19 cellular contexts compared by ENCODE assay signal in genomic region chr5:96318569-96319100, GRCh38.
DNase-seq lines count a peak whose midpoint lies in the region; ATAC-seq, FAIRE-seq and TF ChIP-seq lines count a peak whose summit lies in the region.
"Had no signal": no experiment of that assay in that cellular context is flagged by ENCODE, and none has a peak within 500 bp of the region (broad histone marks: within the 10 kb centered on the region; RNA-seq: fewer than 3 reads in every experiment).

No MANE protein-coding gene starts in this region.

- intact Hi-C loops in endothelial cell of umbilical vein (cut with micrococcal nuclease), result no loop called here

- dilution Hi-C loops in endothelial cell of umbilical vein (cut with MboI; ENCODE audit: extremely low pct_ligation_motif_present, low sequenced_read_pairs), result no loop called here

- no peaks in the 10 kb centered on the region for H3K9me1 ChIP-seq in endothelial cell of umbilical vein (replicated peaks; ENCODE audit: control insufficient read depth, extremely low read depth, insufficient read depth, low read length)

- TF ChIP-seq POLR2A in endothelial cell of umbilical vein (IDR thresholded peaks at IDR 0.05; ENCODE audit: low read depth, low read length), result no peak

- H3K9ac ChIP-seq in endothelial cell of umbilical vein (replicated peaks; ENCODE audit: extremely low read depth, insufficient read depth, low read length), result no peak overlapping the region

- peaks cover 4% of the 10 kb centered on the region; the same call in 1 of the 2 replicates for H3K4me1 Mint-ChIP-seq in WTC11

- TF ChIP-seq CTCF in LNCaP clone FGC (IDR thresholded peaks at IDR 0.05; ENCODE audit: control insufficient read depth, extremely low read depth, insufficient read depth), result no peak
- TF ChIP-seq CTCF in endothelial cell of umbilical vein (IDR thresholded peaks at IDR 0.05; ENCODE audit: extremely low read depth in 1 of 2, insufficient read depth in 1 of 2, low read depth in 1 of 2, low read length in 2 of 2), result no peak
- TF ChIP-seq CTCF in foreskin keratinocyte (conservative IDR thresholded peaks at IDR 0.05), result no peak
- no peak for TF ChIP-seq CTCF in WTC11 (IDR thresholded peaks at IDR 0.05)

- no peaks in the 10 kb centered on the region for H3K4me1 ChIP-seq in endothelial cell of umbilical vein (ENCODE audit: control insufficient read depth, extremely low read depth, insufficient read depth, low read length)
- peaks cover 18% of the 10 kb centered on the region for H3K4me1 ChIP-seq in foreskin keratinocyte
- H3K4me1 ChIP-seq: SJSA1 had no signal

- H3K4me2 ChIP-seq in endothelial cell of umbilical vein (ENCODE audit: insufficient read depth, low read length), result no peak overlapping the region

- H3K79me2 ChIP-seq in endothelial cell of umbilical vein (ENCODE audit: control insufficient read depth, insufficient read depth, low read length), result no peaks in the 10 kb centered on the region

- no TSS peak for BruUV-seq in endothelial cell of umbilical vein (replicated peaks; lab: Mats Ljungman, UMichigan)

- POLR2A ChIA-PET in endothelial cell of umbilical vein (lab: Charles Lee) (no interaction called here), WTC11 (lab: Charles Lee) (no interaction called here)

- no peaks in the 10 kb centered on the region for H3K36me3 ChIP-seq in endothelial cell of umbilical vein (ENCODE audit: control insufficient read depth in 2 of 2, extremely low read depth in 1 of 2, insufficient read depth in 2 of 2, low read length in 2 of 2)
- H3K36me3 ChIP-seq: BE2C, Peyer's patch, SJSA1 had no signal

- no peak for FAIRE-seq in endothelial cell of umbilical vein (lab: Jason Lieb, UNC)
- FAIRE-seq: GM18507, H1 had no signal

- H3K4me3 Mint-ChIP-seq in WTC11, result no peak overlapping the region
- H3K4me3 Mint-ChIP-seq: IgD-negative memory B cell; T-helper 1 cell treated with Interleukin-12 subunit alpha and Interleukin-12 subunit beta and Interleukin-4 antibody, amounts not matched to agents 30 μg/mL and 1 μg/mL, for 36 hours had no signal

- no peak for ATAC-seq in foreskin keratinocyte
- ATAC-seq in WTC11, result no peak

- H3K27ac ChIP-seq in endothelial cell of umbilical vein (ENCODE audit: insufficient read depth, low read depth, low read length), result no peak overlapping the region
- no peak overlapping the region for H3K27ac ChIP-seq in foreskin keratinocyte
- H3K27ac ChIP-seq: Peyer's patch, SJSA1 had no signal

- no peaks in the 10 kb centered on the region for H3K9me3 Mint-ChIP-seq in WTC11
- H3K9me3 Mint-ChIP-seq: T-helper 1 cell treated with Interleukin-12 subunit alpha and Interleukin-12 subunit beta and Interleukin-4 antibody, amounts not matched to agents 30 μg/mL and 1 μg/mL, for 36 hours had no signal

- H3K27me3 Mint-ChIP-seq in WTC11 (ENCODE audit: low read depth), result no peaks in the 10 kb centered on the region

- no peak overlapping the region for H2AFZ ChIP-seq in endothelial cell of umbilical vein (ENCODE audit: low read depth, low read length)

- H3K4me3 ChIP-seq in LNCaP clone FGC (ENCODE audit: low read depth, low read length), result no peak overlapping the region
- no peak overlapping the region for H3K4me3 ChIP-seq in endothelial cell of umbilical vein (replicated peaks in 1 of 3; ENCODE audit: insufficient read depth in 1 of 3, low read depth in 1 of 3, low read length in 3 of 3)
- H3K4me3 ChIP-seq: Peyer's patch, SJSA1 had no signal

- H3K9me3 ChIP-seq in endothelial cell of umbilical vein (replicated peaks; ENCODE audit: control insufficient read depth, insufficient read depth, low read length), result no peaks in the 10 kb centered on the region
- H3K9me3 ChIP-seq: BE2C, Peyer's patch, SJSA1 had no signal

- H4K20me1 ChIP-seq in endothelial cell of umbilical vein (replicated peaks; ENCODE audit: control insufficient read depth, extremely low read depth, insufficient read depth, low read length), result no peaks in the 10 kb centered on the region

- DNase-seq in DMS53 (lab: John Stamatoyannopoulos, UW), result peak; percentile 76
- DNase-seq in LNCaP clone FGC (ENCODE audit: low read depth), result peak; percentile 51
- peak; percentile 85 for DNase-seq in NCI-H69 (lab: John Stamatoyannopoulos, UW)
- DNase-seq in endothelial cell of umbilical vein (ENCODE audit: low read depth, low spot score), result peak; percentile 33
- DNase-seq in activated T-cell treated with anti-CD3 and anti-CD28 coated beads, Interleukin-2, amount 50 U/mL, for 1 hour, result no peak
- no peak for DNase-seq in foreskin keratinocyte
- no peak for DNase-seq in WTC11 (ENCODE audit: low spot score)
- DNase-seq: BE2C, GDM1, NCI-H1417 treated with DMSO at 0.1 percent for 48 hours, NCI-H187, NCI-H226, NCI-H748 treated with DMSO at 0.1 percent for 48 hours, Peyer's patch had no signal

- no peaks in the 10 kb centered on the region for H3K27me3 ChIP-seq in endothelial cell of umbilical vein (ENCODE audit: control insufficient read depth in 2 of 2, insufficient read depth in 2 of 2, low read length in 2 of 2)
- H3K27me3 ChIP-seq in foreskin keratinocyte, result no peaks in the 10 kb centered on the region
- H3K27me3 ChIP-seq: BE2C, Peyer's patch, SJSA1 had no signal

- H3K27ac Mint-ChIP-seq in WTC11, result no peak overlapping the region
- H3K27ac Mint-ChIP-seq: IgD-negative memory B cell; T-helper 1 cell treated with Interleukin-12 subunit alpha and Interleukin-12 subunit beta and Interleukin-4 antibody, amounts not matched to agents 30 μg/mL and 1 μg/mL, for 36 hours had no signal

- CTCF ChIA-PET in endothelial cell of umbilical vein (lab: Charles Lee), result interaction anchor here (1.7 to 1.9 kb wide), 2 partner anchors 12 to 426 kb away, joined by 4 read pairs; no protein-coding TSS in a partner anchor
- CTCF ChIA-PET in WTC11 (lab: Charles Lee), result no interaction called here

- H3K36me3 Mint-ChIP-seq in WTC11, result no peaks in the 10 kb centered on the region

TF ChIP-seq in endothelial cell of umbilical vein, 7 proteins besides CTCF, POLR2A, EP300 and RAD21:
- no peak for TF ChIP-seq POLR2AphosphoS5 (IDR thresholded peaks at IDR 0.05; ENCODE audit: insufficient read depth, low read depth, low read length)
- no peak for TF ChIP-seq EZH2 (IDR thresholded peaks at IDR 0.05; ENCODE audit: borderline replicate concordance, low read depth, low read length, severe bottlenecking)
- TF ChIP-seq GATA2 (IDR thresholded peaks at IDR 0.05; ENCODE audit: insufficient read depth, insufficient read length, low read depth, low read length), result no peak
- TF ChIP-seq JUN (IDR thresholded peaks at IDR 0.05; ENCODE audit: borderline replicate concordance, insufficient read depth, insufficient read length, low read depth), result no peak
- no peak for TF ChIP-seq MAX (IDR thresholded peaks at IDR 0.05; ENCODE audit: insufficient read depth, insufficient read length)
- no peak for TF ChIP-seq FOS (IDR thresholded peaks at IDR 0.05; ENCODE audit: borderline replicate concordance, insufficient read depth, low read length)
- no peak for TF ChIP-seq MYC (IDR thresholded peaks at IDR 0.05; ENCODE audit: low read depth, low read length)

TF ChIP-seq in WTC11, 78 proteins besides CTCF, POLR2A, EP300 and RAD21:
- TF ChIP-seq, protein P1, sequence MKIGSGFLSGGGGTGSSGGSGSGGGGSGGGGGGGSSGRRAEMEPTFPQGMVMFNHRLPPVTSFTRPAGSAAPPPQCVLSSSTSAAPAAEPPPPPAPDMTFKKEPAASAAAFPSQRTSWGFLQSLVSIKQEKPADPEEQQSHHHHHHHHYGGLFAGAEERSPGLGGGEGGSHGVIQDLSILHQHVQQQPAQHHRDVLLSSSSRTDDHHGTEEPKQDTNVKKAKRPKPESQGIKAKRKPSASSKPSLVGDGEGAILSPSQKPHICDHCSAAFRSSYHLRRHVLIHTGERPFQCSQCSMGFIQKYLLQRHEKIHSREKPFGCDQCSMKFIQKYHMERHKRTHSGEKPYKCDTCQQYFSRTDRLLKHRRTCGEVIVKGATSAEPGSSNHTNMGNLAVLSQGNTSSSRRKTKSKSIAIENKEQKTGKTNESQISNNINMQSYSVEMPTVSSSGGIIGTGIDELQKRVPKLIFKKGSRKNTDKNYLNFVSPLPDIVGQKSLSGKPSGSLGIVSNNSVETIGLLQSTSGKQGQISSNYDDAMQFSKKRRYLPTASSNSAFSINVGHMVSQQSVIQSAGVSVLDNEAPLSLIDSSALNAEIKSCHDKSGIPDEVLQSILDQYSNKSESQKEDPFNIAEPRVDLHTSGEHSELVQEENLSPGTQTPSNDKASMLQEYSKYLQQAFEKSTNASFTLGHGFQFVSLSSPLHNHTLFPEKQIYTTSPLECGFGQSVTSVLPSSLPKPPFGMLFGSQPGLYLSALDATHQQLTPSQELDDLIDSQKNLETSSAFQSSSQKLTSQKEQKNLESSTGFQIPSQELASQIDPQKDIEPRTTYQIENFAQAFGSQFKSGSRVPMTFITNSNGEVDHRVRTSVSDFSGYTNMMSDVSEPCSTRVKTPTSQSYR (CRISPR knock-in tag; IDR thresholded peaks at IDR 0.05), result no peak
- TF ChIP-seq SOX15 (CRISPR knock-in tag; IDR thresholded peaks at IDR 0.05), result no peak
TF ChIP-seq in WTC11: peak in this region for 0.

Comparison
In these comparisons a context has a peak if more than half of its experiments do, and no peak if none do; other contexts are left out.
1. DNase-seq: peak in DMS53 (single experiment), LNCaP clone FGC (single experiment), NCI-H69 (single experiment) and endothelial cell of umbilical vein (single experiment); none in activated T-cell treated with anti-CD3 and anti-CD28 coated beads, Interleukin-2, amount 50 U/mL, for 1 hour (single experiment), foreskin keratinocyte (0 of 2) and WTC11 (single experiment).